In the genomic region with DNA sequence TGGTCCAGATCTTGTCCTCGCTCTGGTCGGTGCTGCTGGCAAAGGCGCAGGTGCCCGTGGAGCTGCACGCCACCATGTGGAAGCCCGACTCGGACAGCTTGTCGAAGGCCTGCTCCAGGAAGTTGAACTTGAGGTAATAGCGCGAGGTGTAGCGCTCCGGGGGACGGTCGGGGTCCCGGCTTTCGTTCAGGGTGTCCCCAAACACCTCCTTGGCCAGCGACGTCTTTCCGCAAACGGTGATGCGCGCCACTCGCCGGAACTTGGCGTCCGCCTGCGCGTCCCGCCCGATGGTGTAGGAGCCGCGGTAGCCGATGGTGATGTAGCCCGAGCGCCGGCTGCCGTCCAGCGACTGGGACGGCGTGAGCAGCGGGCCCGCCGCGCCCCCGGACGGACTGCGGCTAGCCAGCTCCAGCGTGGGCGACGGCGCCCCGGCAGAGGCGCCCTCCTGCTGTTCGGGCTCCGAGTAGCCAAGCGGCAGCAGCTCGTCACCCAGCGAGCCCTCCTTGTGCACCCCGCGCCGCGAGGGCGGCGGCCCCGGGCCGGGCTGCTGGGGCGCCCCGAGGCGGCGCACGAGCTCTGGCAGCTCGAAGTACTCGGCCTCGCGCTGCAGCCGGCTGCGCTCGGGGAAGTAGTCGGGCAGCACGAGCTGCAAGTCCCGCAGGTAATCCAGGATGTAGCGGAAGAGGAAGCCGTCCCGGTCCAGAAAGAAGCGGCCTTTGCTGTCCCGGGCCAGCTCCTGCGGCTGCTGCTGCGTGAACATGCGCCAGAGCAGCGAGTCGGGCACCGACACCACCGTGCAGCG, we compare ENCODE assay signal across 8 cellular contexts. TPM values are rescaled to one million over a fixed set of nuclear protein-coding genes. Genes with fewer than 3 reads are reported as not detected.
A peak's percentile ranks its signal among the peaks of the same experiment; 100 is the strongest.
DNase-seq lines count a peak whose midpoint lies in the region; ATAC-seq, FAIRE-seq and TF ChIP-seq lines count a peak whose summit lies in the region.

No MANE protein-coding gene starts in this region.

- H3K27ac ChIP-seq in A549, result peak overlapping the region; percentile 18 to 81; a peak in 4 of 6 replicates

- TF ChIP-seq POLR2A in A549 (IDR thresholded peaks at IDR 0.05; ENCODE audit: low read length), result no peak

- DNase-seq in A549 (ENCODE audit: low read depth in 1 of 2, low spot score in 1 of 2) (peak; percentile 19 to 66), NCI-H446 (lab: John Stamatoyannopoulos, UW) (peak; percentile 1 to 33), mesenteric fat pad (ENCODE audit: low spot score) (peak; percentile 93)
- DNase-seq in activated CD8-positive, alpha-beta T cell treated with anti-CD3 and anti-CD28 coated beads, Interleukin-2, amount 10 ng/mL, durations not matched to agents 7 days and 5 days, result peak; percentile 65
- peak; percentile 17 for DNase-seq in effector CD8-positive, alpha-beta T cell (lab: John Stamatoyannopoulos, UW)
- DNase-seq in stimulated activated CD8-positive, alpha-beta memory T cell treated with anti-CD3 and anti-CD28 coated beads, Interleukin-15, amount 100 ng/mL, for 48 hours (ENCODE audit: low read depth in 2 of 2), result peak; percentile 31 to 36

- H3K36me3 Mint-ChIP-seq in activated CD8-positive, alpha-beta T cell treated with anti-CD3 and anti-CD28 coated beads, Interleukin-2, amount 10 ng/mL, durations not matched to agents 7 days and 5 days (ENCODE audit: low read depth), result peaks cover 6% of the 10 kb centered on the region

- 0% methylated on average over 2 of the region's 94 CpGs for whole genome bisulfite sequencing in A549 (ENCODE audit: missing lambda C conversion rate)

- no peaks in the 10 kb centered on the region for H3K9me3 ChIP-seq in A549

- no peaks in the 10 kb centered on the region for H3K4me1 ChIP-seq in A549

- POLR2A ChIA-PET in A549 (lab: Yijun Ruan, JAX), result no interaction called here
- POLR2A ChIA-PET in activated CD8-positive, alpha-beta T cell treated with anti-CD3 and anti-CD28 coated beads, Interleukin-2, amount 10 ng/mL, durations not matched to agents 7 days and 5 days (lab: Charles Lee), result interaction anchor here (1.0 to 1.2 kb wide), 2 partner anchors 11 to 814 kb away, joined by 3 to 4 read pairs; no protein-coding TSS in a partner anchor

- H3K4me1 Mint-ChIP-seq in activated CD8-positive, alpha-beta T cell treated with anti-CD3 and anti-CD28 coated beads, Interleukin-2, amount 10 ng/mL, durations not matched to agents 7 days and 5 days (ENCODE audit: low read depth), result peaks cover 35% of the 10 kb centered on the region

- CTCF ChIA-PET in A549 (lab: Yijun Ruan, JAX), result interaction anchor here (0.8 to 1.9 kb wide), 8 partner anchors 10 to 1198 kb away, joined by 3 to 7 read pairs (median 4); no protein-coding TSS in a partner anchor
- CTCF ChIA-PET in activated CD8-positive, alpha-beta T cell treated with anti-CD3 and anti-CD28 coated beads, Interleukin-2, amount 10 ng/mL, durations not matched to agents 7 days and 5 days (lab: Charles Lee), result interaction anchor here (0.6 to 2.3 kb wide), 22 partner anchors 9 to 1092 kb away, joined by 3 to 13 read pairs (median 4); a partner anchor contains a TSS

- no peak for TF ChIP-seq EP300 in A549 (IDR thresholded peaks at IDR 0.05)

- H3K4me3 Mint-ChIP-seq in activated CD8-positive, alpha-beta T cell treated with anti-CD3 and anti-CD28 coated beads, Interleukin-2, amount 10 ng/mL, durations not matched to agents 7 days and 5 days, result peak overlapping the region; percentile 85

- ATAC-seq in A549, result peak; percentile 76 to 79
- peak; percentile 33 for ATAC-seq in GM18508 (IDR thresholded peaks at IDR 0.05; ENCODE audit: insufficient read depth, unreplicated experiment)
- ATAC-seq in HG02981 (IDR thresholded peaks at IDR 0.05; ENCODE audit: unreplicated experiment), result peak; percentile 42
- ATAC-seq in activated CD8-positive, alpha-beta T cell treated with anti-CD3 and anti-CD28 coated beads, Interleukin-2, amount 10 ng/mL, durations not matched to agents 7 days and 5 days, result peak; percentile 72

- peak; percentile 42 to 47; a peak in 4 of 5 replicates for TF ChIP-seq RAD21 in A549 (conservative IDR thresholded peaks at IDR 0.05 in 1 of 2, IDR thresholded peaks at IDR 0.05 in 1 of 2)

- peaks cover 25% of the 10 kb centered on the region for H3K27me3 Mint-ChIP-seq in activated CD8-positive, alpha-beta T cell treated with anti-CD3 and anti-CD28 coated beads, Interleukin-2, amount 10 ng/mL, durations not matched to agents 7 days and 5 days (ENCODE audit: low read depth)

- H3K9me3 Mint-ChIP-seq in activated CD8-positive, alpha-beta T cell treated with anti-CD3 and anti-CD28 coated beads, Interleukin-2, amount 10 ng/mL, durations not matched to agents 7 days and 5 days (ENCODE audit: insufficient read depth), result no peaks in the 10 kb centered on the region

- H3K27ac Mint-ChIP-seq in activated CD8-positive, alpha-beta T cell treated with anti-CD3 and anti-CD28 coated beads, Interleukin-2, amount 10 ng/mL, durations not matched to agents 7 days and 5 days, result peak overlapping the region; percentile 83

- H3K4me2 ChIP-seq in A549, result peak overlapping the region; percentile 98

- FAIRE-seq in A549 (lab: Jason Lieb, UNC), result no peak

- TF ChIP-seq CTCF in A549 (IDR thresholded peaks at IDR 0.05), result peak; percentile 19; the same call in 2 of the 3 replicates

- peak overlapping the region; percentile 65 for H3K4me3 ChIP-seq in A549

TF ChIP-seq in A549, 52 proteins besides CTCF, POLR2A, EP300 and RAD21:
- TF ChIP-seq, protein P1, sequence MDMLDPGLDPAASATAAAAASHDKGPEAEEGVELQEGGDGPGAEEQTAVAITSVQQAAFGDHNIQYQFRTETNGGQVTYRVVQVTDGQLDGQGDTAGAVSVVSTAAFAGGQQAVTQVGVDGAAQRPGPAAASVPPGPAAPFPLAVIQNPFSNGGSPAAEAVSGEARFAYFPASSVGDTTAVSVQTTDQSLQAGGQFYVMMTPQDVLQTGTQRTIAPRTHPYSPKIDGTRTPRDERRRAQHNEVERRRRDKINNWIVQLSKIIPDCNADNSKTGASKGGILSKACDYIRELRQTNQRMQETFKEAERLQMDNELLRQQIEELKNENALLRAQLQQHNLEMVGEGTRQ (IDR thresholded peaks at IDR 0.05), result no peak
- TF ChIP-seq POLR2AphosphoS2 (conservative IDR thresholded peaks at IDR 0.05; ENCODE audit: low read length) (no peak), RNF2 (IDR thresholded peaks at IDR 0.05; ENCODE audit: borderline replicate concordance, low read depth) (no peak), SMC3 (IDR thresholded peaks at IDR 0.05) (peak; percentile 30; the same call in 2 of the 3 replicates), HDAC2 (IDR thresholded peaks at IDR 0.05) (peak; percentile 45; the same call in 1 of the 2 replicates), TP53 (CRISPR knock-in tag; IDR thresholded peaks at IDR 0.05) (no peak), ZNF302 (CRISPR knock-in tag; IDR thresholded peaks at IDR 0.05) (no peak)
- TF ChIP-seq, protein P2, sequence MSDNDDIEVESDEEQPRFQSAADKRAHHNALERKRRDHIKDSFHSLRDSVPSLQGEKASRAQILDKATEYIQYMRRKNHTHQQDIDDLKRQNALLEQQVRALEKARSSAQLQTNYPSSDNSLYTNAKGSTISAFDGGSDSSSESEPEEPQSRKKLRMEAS (IDR thresholded peaks at IDR 0.05), result peak; percentile 71
- TF ChIP-seq, protein P3, sequence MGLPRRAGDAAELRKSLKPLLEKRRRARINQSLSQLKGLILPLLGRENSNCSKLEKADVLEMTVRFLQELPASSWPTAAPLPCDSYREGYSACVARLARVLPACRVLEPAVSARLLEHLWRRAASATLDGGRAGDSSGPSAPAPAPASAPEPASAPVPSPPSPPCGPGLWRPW (IDR thresholded peaks at IDR 0.05), result no peak
- TF ChIP-seq, protein P4, sequence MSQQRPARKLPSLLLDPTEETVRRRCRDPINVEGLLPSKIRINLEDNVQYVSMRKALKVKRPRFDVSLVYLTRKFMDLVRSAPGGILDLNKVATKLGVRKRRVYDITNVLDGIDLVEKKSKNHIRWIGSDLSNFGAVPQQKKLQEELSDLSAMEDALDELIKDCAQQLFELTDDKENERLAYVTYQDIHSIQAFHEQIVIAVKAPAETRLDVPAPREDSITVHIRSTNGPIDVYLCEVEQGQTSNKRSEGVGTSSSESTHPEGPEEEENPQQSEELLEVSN (IDR thresholded peaks at IDR 0.05; ENCODE audit: borderline replicate concordance, low read depth), result peak; percentile 60
TF ChIP-seq in A549: peak in this region for 4.

RNA-seq across cellular contexts. Expression of a gene that starts 0.8 kb away (rescaled TPM):
- polyA plus RNA-seq in A549 (2011; rRNA removed) (0.90 and 0.93 TPM in 2 replicates), A549 (2017; fragmentation: RNase III; extraction: RNeasy Plus Mini Kit Qiagen cat#74134 plus additional on column Dnase treatment) (0.66 to 0.77 TPM (median 0.71 TPM) in 3 replicates)
- 0.46 and 0.49 TPM in 2 replicates for polyA plus RNA-seq in A549 (2012; cell fraction: cytosol; rRNA removed)
- 0.28 and 0.40 TPM in 2 replicates for polyA plus RNA-seq in A549 (2012; cell fraction: nucleus; rRNA removed)
- polyA minus RNA-seq in A549 (2011; rRNA and poly(A)+ RNA removed), result 0.54 and 0.58 TPM in 2 replicates
- total RNA-seq in activated CD8-positive, alpha-beta T cell treated with anti-CD3 and anti-CD28 coated beads, Interleukin-2, amount 10 ng/mL, durations not matched to agents 7 days and 5 days, result 1 to 10 TPM; 5.8 to 6.3 TPM
- total RNA-seq in mesenteric fat pad, result 121 TPM

Comparison
In these comparisons a context has a peak if more than half of its experiments do, and no peak if none do; other contexts are left out.
1. Peak in every context shown above with its lines: DNase-seq, ATAC-seq, H3K4me3 ChIP-seq and H3K27ac ChIP-seq.
2. DNase-seq: peak in every context shown above with its lines; median percentile 93 in mesenteric fat pad; 65 in activated CD8-positive, alpha-beta T cell treated with anti-CD3 and anti-CD28 coated beads, Interleukin-2, amount 10 ng/mL, durations not matched to agents 7 days and 5 days; 42 in A549; 34 in stimulated activated CD8-positive, alpha-beta memory T cell treated with anti-CD3 and anti-CD28 coated beads, Interleukin-15, amount 100 ng/mL, for 48 hours; 17 in NCI-H446; 17 in effector CD8-positive, alpha-beta T cell.
3. RNA of a gene that starts 0.8 kb away (total RNA-seq): 121 TPM in mesenteric fat pad (single experiment); 5.8 to 6.3 TPM in activated CD8-positive, alpha-beta T cell treated with anti-CD3 and anti-CD28 coated beads, Interleukin-2, amount 10 ng/mL, durations not matched to agents 7 days and 5 days; every median in the first group is over 10 times any median in the second.